In genomic region chr11:118359295-118359958, GRCh38 we compare ENCODE assay signal across 8 cellular contexts.
DNase-seq lines count a peak whose midpoint lies in the region; ATAC-seq lines count a peak whose summit lies in the region.

TSS of gene UBE4A (plus strand) at chr11:118359600. CDS start at chr11:118365081, 5,481 bp downstream.

- no peaks in the 10 kb centered on the region for H3K36me3 ChIP-seq in ACC112 (ENCODE audit: insufficient read depth, low read length)

- peak within 1 kb of the TSS; percentile 37; the same call in 1 of the 2 replicates for H3K27ac ChIP-seq in ACC112 (ENCODE audit: low read depth, low read length)

- no peaks in the 10 kb centered on the region for H3K4me1 ChIP-seq in ACC112 (ENCODE audit: control insufficient read depth, insufficient read depth, low read length, unreplicated experiment)

- ATAC-seq in GM18873 (IDR thresholded peaks at IDR 0.05; ENCODE audit: low FRiP score, unreplicated experiment), result peak; percentile 77
- peak; percentile 93 for ATAC-seq in HG03175 (IDR thresholded peaks at IDR 0.05; ENCODE audit: unreplicated experiment)

- peak within 1 kb of the TSS; percentile 99 for H2AFZ ChIP-seq in ACC112 (ENCODE audit: low read length, unreplicated experiment)

- peaks cover 37% of the 10 kb centered on the region for H3K79me2 ChIP-seq in ACC112 (ENCODE audit: control insufficient read depth, insufficient read depth, low read length, unreplicated experiment)

- peak within 1 kb of the TSS; percentile 97 for H3K4me3 ChIP-seq in ACC112 (ENCODE audit: low read depth, low read length)

- H3K27me3 ChIP-seq in ACC112 (ENCODE audit: insufficient read depth, low read length), result no peaks in the 10 kb centered on the region

- DNase-seq in NCI-H345 treated with DMSO at 0.1 percent for 48 hours (lab: John Stamatoyannopoulos, UW; ENCODE audit: unreplicated experiment) (peak; percentile 95), iris pigment epithelial cell (ENCODE audit: low read depth) (peak; percentile 91)
- DNase-seq in activated CD4-positive, CD25-positive, alpha-beta regulatory T cell (lab: John Stamatoyannopoulos, UW), result peak; percentile 90 to 96 (median 96)
- peak; percentile 93 for DNase-seq in central memory CD4-positive, alpha-beta T cell
- peak; percentile 98 to 99 for DNase-seq in stimulated activated CD4-positive, alpha-beta T cell treated with anti-CD3 and anti-CD28 coated beads, Interleukin-12 subunit alpha, Interleukin-12 subunit beta, amount 100 ng/mL, for 24 hours (ENCODE audit: low read depth in 2 of 2)

Comparison
In these comparisons a context has a peak if more than half of its experiments do, and no peak if none do; other contexts are left out.
1. Peak in every context shown above with its lines: DNase-seq, ATAC-seq, H3K4me3 ChIP-seq and H3K27ac ChIP-seq.